ENCODE assay signal across 1 cellular context in the genomic region with DNA sequence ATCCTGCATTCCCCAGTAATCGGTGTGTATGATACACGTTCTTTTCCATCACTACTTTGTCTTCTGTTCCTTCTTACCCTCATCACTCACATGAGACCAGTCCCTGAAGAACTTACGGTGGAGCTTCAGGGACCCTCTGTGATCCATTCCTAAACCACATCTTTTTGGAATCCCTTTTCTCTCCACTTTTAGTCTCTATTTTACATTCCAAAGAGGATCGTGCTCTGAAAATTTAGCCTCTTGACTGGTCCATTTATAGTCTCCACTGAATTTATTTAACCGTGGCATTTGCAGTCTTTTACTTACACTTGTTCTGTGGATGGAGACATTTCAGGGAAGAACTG.
TF ChIP-seq lines count a peak whose summit lies in the region.

No MANE protein-coding gene starts in this region.

TF ChIP-seq in IMR-90, 13 proteins besides CTCF, POLR2A, EP300 and RAD21 (continued from another document):
- TF ChIP-seq MAFK (IDR thresholded peaks at IDR 0.05; ENCODE audit: low read depth, low read length), result no peak
